In the genomic region with DNA sequence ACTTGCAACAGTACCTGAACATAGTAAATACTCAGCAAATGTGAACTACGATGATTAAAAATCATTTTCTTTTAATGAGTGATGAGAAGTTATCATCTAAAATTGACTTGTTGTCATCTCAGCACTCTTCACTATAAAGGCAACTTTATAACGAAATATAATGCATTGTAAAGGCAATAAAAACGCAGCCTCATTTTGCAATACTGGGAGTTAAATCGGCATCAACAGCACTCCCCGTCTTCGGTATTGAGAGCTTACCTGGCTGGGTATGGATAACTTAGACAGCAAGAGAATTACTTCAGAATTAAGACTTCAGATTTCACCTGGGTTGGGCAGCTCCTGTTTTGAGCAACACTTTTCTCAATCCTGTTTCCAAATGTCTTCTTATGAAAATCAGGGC, we compare ENCODE assay signal across 34 cellular contexts.
"Had no signal": no experiment of that assay in that cellular context is flagged by ENCODE, and none has a peak within 500 bp of the region (broad histone marks: within the 10 kb centered on the region; RNA-seq: fewer than 3 reads in every experiment).

No MANE protein-coding gene starts in this region.

- H3K4me3 ChIP-seq: MG63 had no signal

- DNase-seq: Karpas-422, Kasumi-1, MG63, MM.1S, MV-4-11, NCI-H1048, NCI-H1092, NCI-H1092 treated with DMSO at 0.1 percent for 48 hours, NCI-H1105, NCI-H1105 treated with DMSO at 0.1 percent for 48 hours, NCI-H1417, NCI-H1417 treated with DMSO at 0.1 percent for 48 hours, NCI-H1436, NCI-H1436 treated with DMSO at 0.1 percent for 48 hours, NCI-H146, NCI-H1694, NCI-H1694 treated with DMSO at 0.1 percent for 48 hours, NCI-H187, NCI-H187 treated with DMSO at 0.1 percent for 48 hours, NCI-H1930, NCI-H2029, NCI-H2029 treated with DMSO at 0.1 percent for 48 hours, NCI-H2081, NCI-H2081 treated with DMSO at 0.1 percent for 48 hours, NCI-H2107, NCI-H2171, NCI-H2227 treated with DMSO at 0.1 percent for 48 hours, NCI-H226, NCI-H345, NCI-H446, NCI-H446 treated with DMSO at 0.1 percent for 48 hours, NCI-H510A, NCI-H510A treated with DMSO at 0.1 percent for 48 hours, NCI-H524 had no signal

- H3K9me3 ChIP-seq: MG63 had no signal
